8 cellular contexts compared by ENCODE assay signal in the genomic region with DNA sequence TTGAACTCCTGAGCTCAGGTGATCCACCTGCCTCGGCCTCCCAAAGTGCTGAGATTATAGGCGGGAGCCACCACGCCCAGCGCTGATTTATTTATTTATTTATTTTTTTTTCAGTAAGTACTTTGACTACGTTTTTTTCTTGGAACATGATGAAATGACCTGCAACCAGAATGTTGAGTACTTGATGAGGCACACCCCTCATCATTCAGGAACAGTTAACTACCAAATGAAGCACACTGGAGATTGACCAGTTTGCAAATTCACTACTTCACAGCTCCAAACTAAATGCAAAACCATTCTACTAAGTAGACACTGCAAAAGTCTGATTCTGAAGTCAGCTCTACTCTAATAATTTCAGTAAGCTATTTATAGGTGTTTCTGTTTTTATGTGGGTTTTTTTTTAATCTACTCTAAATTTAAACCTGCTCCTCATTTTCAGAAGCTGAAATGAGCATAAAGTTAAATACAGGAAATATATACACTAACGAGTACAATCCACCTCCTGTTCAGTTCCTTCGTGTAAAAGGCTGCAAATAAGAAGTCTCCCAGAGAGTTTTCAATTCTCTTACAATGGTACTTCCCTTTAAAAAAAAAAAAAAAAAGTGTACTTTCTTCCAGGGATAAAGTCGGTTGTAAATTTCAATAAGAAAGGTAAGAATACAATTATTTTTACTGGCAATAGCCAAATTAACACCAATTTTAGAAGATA. TPM values are rescaled to one million over a fixed set of nuclear protein-coding genes. Genes with fewer than 3 reads are reported as not detected.
DNase-seq lines count a peak whose midpoint lies in the region; ATAC-seq and TF ChIP-seq lines count a peak whose summit lies in the region.

No MANE protein-coding gene starts in this region.

- H3K9me3 ChIP-seq in CD8-positive, alpha-beta T cell (ENCODE audit: low read length), result no peaks in the 10 kb centered on the region
- H3K9me3 ChIP-seq in adrenal gland (replicated peaks in 1 of 3), result no peaks in the 10 kb centered on the region

- no peaks in the 10 kb centered on the region for H3K36me3 ChIP-seq in CD8-positive, alpha-beta T cell (ENCODE audit: insufficient read depth, low read length)
- H3K36me3 ChIP-seq in adrenal gland (replicated peaks in 1 of 2), result no peaks in the 10 kb centered on the region

- peaks cover 8% of the 10 kb centered on the region for H3K36me3 Mint-ChIP-seq in CD8-positive, alpha-beta T cell
- no peaks in the 10 kb centered on the region for H3K36me3 Mint-ChIP-seq in natural killer cell

- H3K4me3 ChIP-seq in CD8-positive, alpha-beta T cell (ENCODE audit: low read depth, low read length), result no peak overlapping the region
- peak overlapping the region in 2 of 4 donors; percentile 71 to 81 for H3K4me3 ChIP-seq in adrenal gland

- 67 to 71% (median 70%) methylated on average over 8 of the region's 8 CpGs for WGBS in adrenal gland, 4 donors

- no peak for DNase-seq in CD8-positive, alpha-beta T cell
- DNase-seq in MV-4-11 (lab: John Stamatoyannopoulos, UW), result peak; percentile 5
- peak; percentile 11 for DNase-seq in cerebellar cortex (ENCODE audit: low spot score)
- DNase-seq in natural killer cell, result no peak
- no peak for DNase-seq in adrenal gland
- no peak for DNase-seq in NCI-H2107 treated with DMSO at 0.1 percent for 48 hours (lab: John Stamatoyannopoulos, UW; ENCODE audit: unreplicated experiment)
- no peak for DNase-seq in NCI-H345 (lab: John Stamatoyannopoulos, UW)
- DNase-seq in Ammon's horn (ENCODE audit: low spot score), result no peak

- no peak for TF ChIP-seq POLR2A in adrenal gland (IDR thresholded peaks at IDR 0.05)

- no peaks in the 10 kb centered on the region for H3K9me3 Mint-ChIP-seq in CD8-positive, alpha-beta T cell
- H3K9me3 Mint-ChIP-seq in natural killer cell, result no peaks in the 10 kb centered on the region

- peaks cover 51% of the 10 kb centered on the region for H3K4me1 Mint-ChIP-seq in CD8-positive, alpha-beta T cell (ENCODE audit: low read depth)
- peaks cover 37 to 40% of the 10 kb centered on the region in 2 donors for H3K4me1 Mint-ChIP-seq in natural killer cell

- no peak for TF ChIP-seq CTCF in CD8-positive, alpha-beta T cell (IDR thresholded peaks at IDR 0.05)
- no peak for TF ChIP-seq CTCF in natural killer cell (IDR thresholded peaks at IDR 0.05)
- TF ChIP-seq CTCF in adrenal gland (IDR thresholded peaks at IDR 0.05), result no peak

- peaks cover 17% of the 10 kb centered on the region for H3K4me1 ChIP-seq in CD8-positive, alpha-beta T cell (ENCODE audit: insufficient read depth, low read length)
- peaks cover 7 to 30% of the 10 kb centered on the region in 2 donors for H3K4me1 ChIP-seq in adrenal gland (replicated peaks in 1 of 2)

- peak overlapping the region; percentile 33 for H3K27ac Mint-ChIP-seq in CD8-positive, alpha-beta T cell
- H3K27ac Mint-ChIP-seq in natural killer cell, result peak overlapping the region; percentile 70 to 96

- CTCF ChIA-PET in CD8-positive, alpha-beta T cell (lab: Charles Lee), result interaction anchor here (1.6 kb wide), 1 partner anchor 10 kb away, joined by 8 read pairs; no protein-coding TSS in a partner anchor

- no peak overlapping the region for H3K27ac ChIP-seq in CD8-positive, alpha-beta T cell (ENCODE audit: low read depth, low read length)
- no peak overlapping the region for H3K27ac ChIP-seq in adrenal gland

- H3K4me3 Mint-ChIP-seq in CD8-positive, alpha-beta T cell, result peak overlapping the region; percentile 88
- H3K4me3 Mint-ChIP-seq in natural killer cell, result peak overlapping the region; percentile 93

- H3K27me3 ChIP-seq in CD8-positive, alpha-beta T cell (ENCODE audit: insufficient read depth, low read length), result no peaks in the 10 kb centered on the region
- H3K27me3 ChIP-seq in adrenal gland, result no peaks in the 10 kb centered on the region

- intact Hi-C loops in CD8-positive, alpha-beta T cell (cut with DNase I, micrococcal nuclease), result loop anchor here (2.0 to 10.0 kb wide), 5 partner anchors 442 to 1679 kb away; a partner anchor contains a TSS
- intact Hi-C loops in natural killer cell (cut with micrococcal nuclease), result no loop called here
- intact Hi-C loops in adrenal gland (cut with DNase I), result no loop called here

- no peaks in the 10 kb centered on the region for H3K27me3 Mint-ChIP-seq in CD8-positive, alpha-beta T cell (ENCODE audit: low read depth)
- H3K27me3 Mint-ChIP-seq in natural killer cell (ENCODE audit: low read depth in 2 of 2), result no peaks in the 10 kb centered on the region

- ATAC-seq in CD8-positive, alpha-beta T cell, result no peak
- no peak for ATAC-seq in natural killer cell

- POLR2A ChIA-PET in CD8-positive, alpha-beta T cell (lab: Charles Lee), result interaction anchor here (0.7 to 2.6 kb wide), 3 partner anchors 10 to 52 kb away, joined by 3 to 13 read pairs (median 3); a partner anchor contains a TSS

RNA-seq across cellular contexts. Expression of a gene that starts 1.4 kb away (rescaled TPM):
- total RNA-seq in CD8-positive, alpha-beta T cell, result 10 to 100 TPM; 26.5 to 30.9 TPM
- total RNA-seq in natural killer cell, result 10 to 100 TPM; 13.9 to 16.4 (median 15.0) TPM
- total RNA-seq in adrenal gland, result 10 to 100 TPM; 23.5 to 96.5 (median 29.0) TPM
- polyA plus RNA-seq in adrenal gland, result 10 to 100 TPM in 1 of 3 donors, 1 to 10 TPM in 2; 5.5 to 47.1 (median 5.8) TPM

RNA-seq across cellular contexts. Expression of a gene that starts 51.6 kb away (rescaled TPM):
- total RNA-seq in CD8-positive, alpha-beta T cell, result 10 to 100 TPM; 28.4 to 33.8 TPM
- total RNA-seq in natural killer cell (10 to 100 TPM; 21.4 to 25.0 (median 23.6) TPM), adrenal gland (100 to 1,000 TPM in 1 of 8 donors, 10 to 100 TPM in 7; 47.3 to 117 (median 53.7) TPM)
- 10 to 100 TPM; 55.3 to 85.8 (median 58.8) TPM for polyA plus RNA-seq in adrenal gland

Comparison
In these comparisons a context has a peak if more than half of its experiments do, and no peak if none do; other contexts are left out.
1. DNase-seq: peak in MV-4-11 (single experiment) and cerebellar cortex (single experiment); none in CD8-positive, alpha-beta T cell (0 of 7), natural killer cell (single experiment), adrenal gland (0 of 7), NCI-H2107 treated with DMSO at 0.1 percent for 48 hours (single experiment), NCI-H345 (single experiment) and Ammon's horn (single experiment).
2. intact Hi-C loops: an anchor here in CD8-positive, alpha-beta T cell (2.0 to 10.0 kb wide); none called in natural killer cell and adrenal gland.